In genomic region chr15:78315686-78316085, GRCh38 we compare ENCODE assay signal across 8 cellular contexts. TPM values are rescaled to one million over a fixed set of nuclear protein-coding genes. Genes with fewer than 3 reads are reported as not detected.
DNase-seq lines count a peak whose midpoint lies in the region; ATAC-seq and TF ChIP-seq lines count a peak whose summit lies in the region.

No MANE protein-coding gene starts in this region.

- no peaks in the 10 kb centered on the region for H3K9me3 ChIP-seq in DOHH2 (ENCODE audit: control insufficient read depth, insufficient read depth, low read length)
- H3K9me3 ChIP-seq in Karpas-422 (ENCODE audit: low read length): no peaks in the 10 kb centered on the region
- no peaks in the 10 kb centered on the region for H3K9me3 ChIP-seq in suprapubic skin

- CTCF ChIA-PET in activated CD8-positive, alpha-beta T cell treated with anti-CD3 and anti-CD28 coated beads, Interleukin-2, amount 10 ng/mL, durations not matched to agents 7 days and 5 days (lab: Charles Lee): interaction anchor here (1.4 kb wide), 1 partner anchor 107 kb away, joined by 4 read pairs; no protein-coding TSS in a partner anchor
- CTCF ChIA-PET in T-cell (lab: Charles Lee): no interaction called here

- no peak overlapping the region for H4K5ac ChIP-seq in mesendoderm (ENCODE audit: low read length)

- H3K27ac Mint-ChIP-seq in activated CD8-positive, alpha-beta T cell treated with anti-CD3 and anti-CD28 coated beads, Interleukin-2, amount 10 ng/mL, durations not matched to agents 7 days and 5 days: no peak overlapping the region
- H3K27ac Mint-ChIP-seq in T-cell: no peak overlapping the region

- H3K36me3 ChIP-seq in DOHH2 (ENCODE audit: control insufficient read depth, low read length): no peaks in the 10 kb centered on the region
- no peaks in the 10 kb centered on the region for H3K36me3 ChIP-seq in Karpas-422 (ENCODE audit: insufficient read depth, low read length)
- no peaks in the 10 kb centered on the region for H3K36me3 ChIP-seq in mesendoderm (ENCODE audit: control insufficient read depth, insufficient read depth, low read length)
- H3K36me3 ChIP-seq in suprapubic skin: no peaks in the 10 kb centered on the region

- H3K18ac ChIP-seq in mesendoderm (ENCODE audit: low read length): no peak overlapping the region

- no peak overlapping the region for H2AK5ac ChIP-seq in mesendoderm (ENCODE audit: low read length)

- H3K9me2 ChIP-seq in DOHH2 (replicated peaks; ENCODE audit: control insufficient read depth, low read length) (no peaks in the 10 kb centered on the region), Karpas-422 (replicated peaks; ENCODE audit: insufficient read depth, low read length) (no peaks in the 10 kb centered on the region)

- H3K79me1 ChIP-seq in mesendoderm (ENCODE audit: low read length): no peaks in the 10 kb centered on the region

- WGBS in mesendoderm (ENCODE audit: extremely low coverage, insufficient coverage, low lambda C conversion rate): no CpG with 5 or more reads among the region's 4 CpGs
- WGBS in suprapubic skin: 64% methylated on average over 3 of the region's 4 CpGs

- H3K27me3 Mint-ChIP-seq in activated CD8-positive, alpha-beta T cell treated with anti-CD3 and anti-CD28 coated beads, Interleukin-2, amount 10 ng/mL, durations not matched to agents 7 days and 5 days (ENCODE audit: low read depth): no peaks in the 10 kb centered on the region
- H3K27me3 Mint-ChIP-seq in T-cell: peaks cover 1 to 4% of the 10 kb centered on the region in 2 donors

- H2AFZ ChIP-seq in Karpas-422 (ENCODE audit: low read length): no peak overlapping the region

- no peak overlapping the region for H2BK5ac ChIP-seq in mesendoderm (ENCODE audit: low read length)

- ATAC-seq in activated CD8-positive, alpha-beta T cell treated with anti-CD3 and anti-CD28 coated beads, Interleukin-2, amount 10 ng/mL, durations not matched to agents 7 days and 5 days: peak; percentile 35
- ATAC-seq in GM18870 (IDR thresholded peaks at IDR 0.05; ENCODE audit: unreplicated experiment) (no peak), T-cell (replicated peaks in 1 of 4) (no peak), GM21447 (IDR thresholded peaks at IDR 0.05; ENCODE audit: unreplicated experiment) (no peak)

- H3K4me3 Mint-ChIP-seq in activated CD8-positive, alpha-beta T cell treated with anti-CD3 and anti-CD28 coated beads, Interleukin-2, amount 10 ng/mL, durations not matched to agents 7 days and 5 days: no peak overlapping the region
- H3K4me3 Mint-ChIP-seq in T-cell: no peak overlapping the region

- no peak overlapping the region for H3K4me2 ChIP-seq in DOHH2 (ENCODE audit: low read length)
- H3K4me2 ChIP-seq in Karpas-422 (ENCODE audit: low read depth, low read length, poor library complexity, severe bottlenecking): no peak overlapping the region
- no peak overlapping the region for H3K4me2 ChIP-seq in mesendoderm (ENCODE audit: low read length)

- H3K4me1 ChIP-seq in DOHH2 (ENCODE audit: control insufficient read depth, low read length) (no peaks in the 10 kb centered on the region), Karpas-422 (ENCODE audit: low read length) (no peaks in the 10 kb centered on the region), mesendoderm (ENCODE audit: control insufficient read depth, low read depth, low read length) (peaks cover 4% of the 10 kb centered on the region), suprapubic skin (no peaks in the 10 kb centered on the region)

- H4K20me1 ChIP-seq in DOHH2 (ENCODE audit: control insufficient read depth, insufficient read depth, low read depth, low read length) (no peaks in the 10 kb centered on the region), Karpas-422 (ENCODE audit: insufficient read depth, low read depth, low read length) (no peaks in the 10 kb centered on the region)

- H3K79me2 ChIP-seq in DOHH2 (ENCODE audit: control insufficient read depth, low read length) (no peaks in the 10 kb centered on the region), Karpas-422 (ENCODE audit: low read length) (no peaks in the 10 kb centered on the region), mesendoderm (ENCODE audit: control insufficient read depth, insufficient read depth, low read length) (no peaks in the 10 kb centered on the region)

- H3K56ac ChIP-seq in mesendoderm (ENCODE audit: low read length): no peak overlapping the region

- H3K9ac ChIP-seq in Karpas-422 (ENCODE audit: low read length): no peak overlapping the region
- no peak overlapping the region for H3K9ac ChIP-seq in mesendoderm (ENCODE audit: low read length)

- H3K4me3 ChIP-seq in DOHH2 (ENCODE audit: low read length): no peak overlapping the region
- H3K4me3 ChIP-seq in Karpas-422 (ENCODE audit: low read length): no peak overlapping the region
- no peak overlapping the region for H3K4me3 ChIP-seq in mesendoderm (ENCODE audit: low read length)
- H3K4me3 ChIP-seq in suprapubic skin: no peak overlapping the region

- no peaks in the 10 kb centered on the region for H3K36me3 Mint-ChIP-seq in activated CD8-positive, alpha-beta T cell treated with anti-CD3 and anti-CD28 coated beads, Interleukin-2, amount 10 ng/mL, durations not matched to agents 7 days and 5 days (ENCODE audit: low read depth)
- no peaks in the 10 kb centered on the region for H3K36me3 Mint-ChIP-seq in T-cell

- TF ChIP-seq CTCF in DOHH2 (IDR thresholded peaks at IDR 0.05; ENCODE audit: low read depth, low read length, poor library complexity, severe bottlenecking): peak; percentile 12
- TF ChIP-seq CTCF in suprapubic skin (IDR thresholded peaks at IDR 0.05): no peak

- H3K27ac ChIP-seq in DOHH2 (ENCODE audit: low read depth, low read length): no peak overlapping the region
- no peak overlapping the region for H3K27ac ChIP-seq in Karpas-422 (ENCODE audit: low read length)
- H3K27ac ChIP-seq in mesendoderm (ENCODE audit: low read depth, low read length): no peak overlapping the region
- H3K27ac ChIP-seq in suprapubic skin: no peak overlapping the region

- no peaks in the 10 kb centered on the region for H3F3A ChIP-seq in DOHH2 (ENCODE audit: control insufficient read depth, insufficient read depth)

- DNase-seq in Karpas-422 (peak; percentile 74), mesendoderm (peak; percentile 88), suprapubic skin (ENCODE audit: low spot score in 2 of 2) (no peak), T-cell (no peak)
- DNase-seq in activated CD8-positive, alpha-beta T cell treated with anti-CD3 and anti-CD28 coated beads, Interleukin-2, amount 10 ng/mL, durations not matched to agents 7 days and 5 days: peak; percentile 29

- POLR2A ChIA-PET in activated CD8-positive, alpha-beta T cell treated with anti-CD3 and anti-CD28 coated beads, Interleukin-2, amount 10 ng/mL, durations not matched to agents 7 days and 5 days (lab: Charles Lee): no interaction called here
- POLR2A ChIA-PET in T-cell (lab: Charles Lee): no interaction called here

- no peak overlapping the region for H2BK120ac ChIP-seq in mesendoderm (ENCODE audit: low read depth, low read length)

- H4K8ac ChIP-seq in mesendoderm (ENCODE audit: low read depth, low read length): no peak overlapping the region

- no peak for TF ChIP-seq EP300 in suprapubic skin (IDR thresholded peaks at IDR 0.05)

- H3K23ac ChIP-seq in mesendoderm (ENCODE audit: low read length): no peak overlapping the region

- H3K9me3 Mint-ChIP-seq in activated CD8-positive, alpha-beta T cell treated with anti-CD3 and anti-CD28 coated beads, Interleukin-2, amount 10 ng/mL, durations not matched to agents 7 days and 5 days (ENCODE audit: insufficient read depth): no peaks in the 10 kb centered on the region
- no peaks in the 10 kb centered on the region for H3K9me3 Mint-ChIP-seq in T-cell

- TF ChIP-seq POLR2A in suprapubic skin (IDR thresholded peaks at IDR 0.05): no peak

- H3K27me3 ChIP-seq in DOHH2 (ENCODE audit: control insufficient read depth, low read length) (no peaks in the 10 kb centered on the region), Karpas-422 (ENCODE audit: low read length) (no peaks in the 10 kb centered on the region), mesendoderm (ENCODE audit: insufficient read depth, low read length, poor library complexity) (no peaks in the 10 kb centered on the region), suprapubic skin (no peaks in the 10 kb centered on the region)

- no peak overlapping the region for H3K4ac ChIP-seq in mesendoderm (ENCODE audit: low read depth, low read length)

- no peaks in the 10 kb centered on the region for H3K4me1 Mint-ChIP-seq in activated CD8-positive, alpha-beta T cell treated with anti-CD3 and anti-CD28 coated beads, Interleukin-2, amount 10 ng/mL, durations not matched to agents 7 days and 5 days (ENCODE audit: low read depth)
- no peaks in the 10 kb centered on the region for H3K4me1 Mint-ChIP-seq in T-cell

- no peak overlapping the region for H2BK15ac ChIP-seq in mesendoderm (replicated peaks; ENCODE audit: low read depth)

RNA-seq across cellular contexts. Expression of gene SKIC8, which starts 16.3 kb away (rescaled TPM):
- 96.9 and 134 TPM in 2 replicates for total RNA-seq in Karpas-422 (2014; rRNA removed; shearing (Covaris generic); ENCODE audit: low replicate concordance)
- total RNA-seq in activated CD8-positive, alpha-beta T cell treated with anti-CD3 and anti-CD28 coated beads, Interleukin-2, amount 10 ng/mL, durations not matched to agents 7 days and 5 days: 10 to 100 TPM; 47.4 to 50.3 TPM
- polyA plus RNA-seq in mesendoderm (2013, experiment 1 of 2): 38.2 TPM
- 37.3 TPM for polyA plus RNA-seq in mesendoderm (2013, experiment 2 of 2)
- total RNA-seq in suprapubic skin: 10 to 100 TPM; 42.9 to 69.9 (median 56.2) TPM
- 10 to 100 TPM; 25.6 to 42.8 (median 33.5) TPM for total RNA-seq in T-cell

RNA-seq across cellular contexts. Expression of gene CRABP1, which starts 24.5 kb away (rescaled TPM):
- not detected in 2 replicates for total RNA-seq in Karpas-422 (2014; rRNA removed; shearing (Covaris generic); ENCODE audit: low replicate concordance)
- not detected for total RNA-seq in activated CD8-positive, alpha-beta T cell treated with anti-CD3 and anti-CD28 coated beads, Interleukin-2, amount 10 ng/mL, durations not matched to agents 7 days and 5 days
- polyA plus RNA-seq in mesendoderm (2013, experiment 1 of 2): 274 TPM
- 289 TPM for polyA plus RNA-seq in mesendoderm (2013, experiment 2 of 2)
- total RNA-seq in suprapubic skin (1 to 10 TPM in 3 of 4 donors, not detected in 1; 2.6 to 8.7 (median 8.5) TPM), T-cell (under 1 TPM in 2 of 5 donors, not detected in 3; 0.47 to 0.99 TPM)

RNA-seq across cellular contexts. Expression of gene DNAJA4, which starts 51.3 kb away (rescaled TPM):
- total RNA-seq in Karpas-422 (2014; rRNA removed; shearing (Covaris generic); ENCODE audit: low replicate concordance): not detected in 2 replicates
- 10 to 100 TPM; 29.7 TPM for total RNA-seq in activated CD8-positive, alpha-beta T cell treated with anti-CD3 and anti-CD28 coated beads, Interleukin-2, amount 10 ng/mL, durations not matched to agents 7 days and 5 days
- 1.1 TPM for polyA plus RNA-seq in mesendoderm (2013, experiment 1 of 2)
- polyA plus RNA-seq in mesendoderm (2013, experiment 2 of 2): 1.2 TPM
- total RNA-seq in suprapubic skin (100 to 1,000 TPM in 1 of 4 donors, 10 to 100 TPM in 3; 42.8 to 115 (median 58.7) TPM), T-cell (10 to 100 TPM; 29.0 to 50.4 (median 32.6) TPM)

Comparison
In these comparisons a context has a peak if more than half of its experiments do, and no peak if none do; other contexts are left out.
1. DNase-seq: peak in Karpas-422 (single experiment), activated CD8-positive, alpha-beta T cell treated with anti-CD3 and anti-CD28 coated beads, Interleukin-2, amount 10 ng/mL, durations not matched to agents 7 days and 5 days (single experiment) and mesendoderm (single experiment); none in suprapubic skin (0 of 2) and T-cell (0 of 34).
2. RNA of gene DNAJA4, which starts 51.3 kb away (total RNA-seq): 42.8 to 115 TPM in suprapubic skin, 29.0 to 50.4 TPM in T-cell and 29.7 TPM in activated CD8-positive, alpha-beta T cell treated with anti-CD3 and anti-CD28 coated beads, Interleukin-2, amount 10 ng/mL, durations not matched to agents 7 days and 5 days; not detected in Karpas-422; every median in the first group is over 10 times any median in the second.